In genomic region chr17:43721537-43722268, GRCh38 we compare ENCODE assay signal across 10 cellular contexts. TPM values are rescaled to one million over a fixed set of nuclear protein-coding genes. Genes with fewer than 3 reads are reported as not detected.
A peak's percentile ranks its signal among the peaks of the same experiment; 100 is the strongest.
DNase-seq lines count a peak whose midpoint lies in the region; ATAC-seq and TF ChIP-seq lines count a peak whose summit lies in the region.
"Had no signal": no experiment of that assay in that cellular context is flagged by ENCODE, and none has a peak within 500 bp of the region (broad histone marks: within the 10 kb centered on the region; RNA-seq: fewer than 3 reads in every experiment).

No MANE protein-coding gene starts in this region.

- H3K4me2 ChIP-seq in PC-9: peak overlapping the region; percentile 83

- H3K9me3 Mint-ChIP-seq in activated naive CD4-positive, alpha-beta T cell treated with anti-CD3 and anti-CD28 coated beads, Interleukin-2, amount 50 U/mL, for 24 hours: no peaks in the 10 kb centered on the region
- no peaks in the 10 kb centered on the region for H3K9me3 Mint-ChIP-seq in endothelial cell (ENCODE audit: unreplicated experiment)
- peaks cover 4 to 10% of the 10 kb centered on the region in 2 donors for H3K9me3 Mint-ChIP-seq in stimulated activated naive B cell treated with anti-CD40 and anti-IgM and Interleukin-4, amounts not matched to agents 10 μg/mL and 1 μg/mL and 100 μg/mL, for 72 hours

- POLR2A ChIA-PET in PC-9 (lab: Charles Lee; ENCODE audit: unreplicated experiment): interaction anchor here (0.6 kb wide), 2 partner anchors 38 to 509 kb away, joined by 4 to 7 read pairs; no protein-coding TSS in a partner anchor

- no peak for ATAC-seq in stimulated activated naive B cell treated with anti-CD40 and anti-IgM and Interleukin-4, amounts not matched to agents 10 μg/mL and 1 μg/mL and 100 μg/mL, for 72 hours (replicated peaks)
- no peak for ATAC-seq in HG03521 (IDR thresholded peaks at IDR 0.05; ENCODE audit: unreplicated experiment)

- no peaks in the 10 kb centered on the region for H3K9me3 ChIP-seq in PC-9 (ENCODE audit: insufficient read depth, low read depth)
- H3K9me3 ChIP-seq: breast epithelium, pancreas had no signal

- H3K36me3 Mint-ChIP-seq in activated naive CD4-positive, alpha-beta T cell treated with anti-CD3 and anti-CD28 coated beads, Interleukin-2, amount 50 U/mL, for 24 hours: no peaks in the 10 kb centered on the region
- H3K36me3 Mint-ChIP-seq in endothelial cell (ENCODE audit: low read depth, unreplicated experiment): peaks cover 4% of the 10 kb centered on the region
- no peaks in the 10 kb centered on the region for H3K36me3 Mint-ChIP-seq in stimulated activated naive B cell treated with anti-CD40 and anti-IgM and Interleukin-4, amounts not matched to agents 10 μg/mL and 1 μg/mL and 100 μg/mL, for 72 hours

- TF ChIP-seq CTCF in PC-9 (conservative IDR thresholded peaks at IDR 0.05) (no peak), endothelial cell (IDR thresholded peaks at IDR 0.05; ENCODE audit: unreplicated experiment) (no peak)

- DNase-seq in activated naive CD4-positive, alpha-beta T cell (lab: John Stamatoyannopoulos, UW): no peak
- DNase-seq in PC-9 (peak; percentile 17 to 63), endothelial cell (ENCODE audit: low spot score) (no peak), NCI-H1105 treated with DMSO at 0.1 percent for 48 hours (lab: John Stamatoyannopoulos, UW) (no peak), iPS-NIHi11 (ENCODE audit: low spot score) (no peak)
- no peak for DNase-seq in stimulated activated naive B cell treated with anti-CD40 and anti-IgM and Interleukin-4, amounts not matched to agents 10 μg/mL and 1 μg/mL and 100 μg/mL, for 72 hours
- DNase-seq: pancreas had no signal

- H3K27ac ChIP-seq in PC-9: peak overlapping the region; percentile 98

- H2AFZ ChIP-seq in PC-9: peak overlapping the region; percentile 79; the same call in 1 of the 2 replicates

- peaks cover 61% of the 10 kb centered on the region for H3K4me1 ChIP-seq in PC-9 (replicated peaks; ENCODE audit: insufficient read depth)
- H3K4me1 ChIP-seq: breast epithelium had no signal

- peaks cover 48% of the 10 kb centered on the region for H3F3A ChIP-seq in PC-9 (ENCODE audit: insufficient read depth, low read depth)

- H4K20me1 ChIP-seq in PC-9 (ENCODE audit: insufficient read depth): no peaks in the 10 kb centered on the region

- peak overlapping the region; percentile 89 for H3K27ac Mint-ChIP-seq in activated naive CD4-positive, alpha-beta T cell treated with anti-CD3 and anti-CD28 coated beads, Interleukin-2, amount 50 U/mL, for 24 hours
- H3K27ac Mint-ChIP-seq in endothelial cell (ENCODE audit: unreplicated experiment): no peak overlapping the region
- H3K27ac Mint-ChIP-seq in stimulated activated naive B cell treated with anti-CD40 and anti-IgM and Interleukin-4, amounts not matched to agents 10 μg/mL and 1 μg/mL and 100 μg/mL, for 72 hours: peak overlapping the region; percentile 62

- H3K27me3 Mint-ChIP-seq in activated naive CD4-positive, alpha-beta T cell treated with anti-CD3 and anti-CD28 coated beads, Interleukin-2, amount 50 U/mL, for 24 hours: peaks cover 1% of the 10 kb centered on the region
- H3K27me3 Mint-ChIP-seq in endothelial cell (ENCODE audit: unreplicated experiment): peaks cover 7% of the 10 kb centered on the region
- H3K27me3 Mint-ChIP-seq in stimulated activated naive B cell treated with anti-CD40 and anti-IgM and Interleukin-4, amounts not matched to agents 10 μg/mL and 1 μg/mL and 100 μg/mL, for 72 hours: peaks cover 0 to 4% of the 10 kb centered on the region in 2 donors

- H3K4me1 Mint-ChIP-seq in activated naive CD4-positive, alpha-beta T cell treated with anti-CD3 and anti-CD28 coated beads, Interleukin-2, amount 50 U/mL, for 24 hours: peaks cover 14% of the 10 kb centered on the region
- H3K4me1 Mint-ChIP-seq in endothelial cell (ENCODE audit: unreplicated experiment): peaks cover 47% of the 10 kb centered on the region
- peaks cover 20 to 39% of the 10 kb centered on the region in 2 donors for H3K4me1 Mint-ChIP-seq in stimulated activated naive B cell treated with anti-CD40 and anti-IgM and Interleukin-4, amounts not matched to agents 10 μg/mL and 1 μg/mL and 100 μg/mL, for 72 hours

- TSS peak; percentile 85 for BruUV-seq in PC-9 (replicated peaks; lab: Mats Ljungman, UMichigan)

- no peaks in the 10 kb centered on the region for H3K79me2 ChIP-seq in PC-9 (ENCODE audit: low read depth)

- H3K4me3 ChIP-seq in PC-9: peak overlapping the region; percentile 66; the same call in 1 of the 2 replicates

- CTCF ChIA-PET in PC-9 (lab: Charles Lee): interaction anchor here (0.6 kb wide), 1 partner anchor 283 kb away, joined by 3 read pairs; no protein-coding TSS in a partner anchor

- no peaks in the 10 kb centered on the region for H3K9me2 ChIP-seq in PC-9 (ENCODE audit: insufficient read depth)

- peak overlapping the region; percentile 92 for H3K4me3 Mint-ChIP-seq in activated naive CD4-positive, alpha-beta T cell treated with anti-CD3 and anti-CD28 coated beads, Interleukin-2, amount 50 U/mL, for 24 hours
- peak overlapping the region; percentile 84 for H3K4me3 Mint-ChIP-seq in endothelial cell (ENCODE audit: unreplicated experiment)
- peak overlapping the region; percentile 97 to 98 for H3K4me3 Mint-ChIP-seq in stimulated activated naive B cell treated with anti-CD40 and anti-IgM and Interleukin-4, amounts not matched to agents 10 μg/mL and 1 μg/mL and 100 μg/mL, for 72 hours

- H3K36me3 ChIP-seq in PC-9 (ENCODE audit: low read depth): no peaks in the 10 kb centered on the region
- H3K36me3 ChIP-seq: breast epithelium, pancreas had no signal

- no peaks in the 10 kb centered on the region for H3K27me3 ChIP-seq in PC-9 (ENCODE audit: insufficient read depth, low read depth)
- H3K27me3 ChIP-seq: breast epithelium, pancreas had no signal

- intact Hi-C loops in PC-9 (cut with micrococcal nuclease; ENCODE audit: unreplicated experiment): no loop called here

RNA-seq across cellular contexts. Expression of gene SOST, which starts 36.9 kb away (rescaled TPM):
- total RNA-seq in PC-9 (2021) (not detected in 2 replicates), endothelial cell (ENCODE audit: unreplicated experiment) (29.6 TPM)
- total RNA-seq: breast epithelium, pancreas had no signal

RNA-seq across cellular contexts. Expression of gene DUSP3, which starts 57.1 kb away (rescaled TPM):
- total RNA-seq in PC-9 (2021) (37.2 and 38.4 TPM in 2 replicates), endothelial cell (ENCODE audit: unreplicated experiment) (41.4 TPM)

RNA-seq across cellular contexts. Expression of gene CFAP97D1, which starts 58.5 kb away (rescaled TPM):
- total RNA-seq in PC-9 (2021) (not detected in 2 replicates), endothelial cell (ENCODE audit: unreplicated experiment) (0.10 TPM)

RNA-seq across cellular contexts. Expression of gene MEOX1, which starts 60.0 kb away (rescaled TPM):
- total RNA-seq in PC-9 (2021) (0.25 and 0.72 TPM in 2 replicates), endothelial cell (ENCODE audit: unreplicated experiment) (0.10 TPM)

Comparison
In these comparisons a context has a peak if more than half of its experiments do, and no peak if none do; other contexts are left out.
1. DNase-seq: peak in PC-9 (2 of 2); none in activated naive CD4-positive, alpha-beta T cell (0 of 4), endothelial cell (single experiment), stimulated activated naive B cell treated with anti-CD40 and anti-IgM and Interleukin-4, amounts not matched to agents 10 μg/mL and 1 μg/mL and 100 μg/mL, for 72 hours (single experiment), NCI-H1105 treated with DMSO at 0.1 percent for 48 hours (single experiment) and iPS-NIHi11 (single experiment).
2. RNA of gene SOST, which starts 36.9 kb away (total RNA-seq): 29.6 TPM in endothelial cell (single experiment); not detected in PC-9; every median in the first group is over 10 times any median in the second.
3. Peak in every context shown above with its lines, with median percentiles within 50 percentile points of each other: H3K4me3 Mint-ChIP-seq.